ENCODE assay signal across 8 cellular contexts in genomic region chr14:64501326-64502171, GRCh38. TPM values are rescaled to one million over a fixed set of nuclear protein-coding genes. Genes with fewer than 3 reads are reported as not detected.
A peak's percentile ranks its signal among the peaks of the same experiment; 100 is the strongest.
DNase-seq lines count a peak whose midpoint lies in the region; ATAC-seq and TF ChIP-seq lines count a peak whose summit lies in the region.

No MANE protein-coding gene starts in this region.

- H3K36me3 Mint-ChIP-seq in activated T-cell treated with anti-CD3 and anti-CD28 coated beads, Interleukin-2, amount 50 U/mL, for 72 hours (ENCODE audit: insufficient read depth in 2 of 2), result peaks cover 9 to 15% of the 10 kb centered on the region in 2 donors

- DNase-seq in DMS79 (lab: John Stamatoyannopoulos, UW) (peak; percentile 72), heart left ventricle (peak; percentile 34 to 74 (median 47)), sciatic nerve (ENCODE audit: low spot score) (peak; percentile 68), activated gamma-delta T cell treated with Interleukin-2 at 50 U/mL for 16 hours (no peak)
- DNase-seq in Jurkat, Clone E6-1 (ENCODE audit: low read depth, low spot score), result peak; percentile 73
- no peak for DNase-seq in activated T-cell treated with anti-CD3 and anti-CD28 coated beads, Interleukin-2, amount 50 U/mL, for 72 hours
- DNase-seq in stimulated activated naive CD4-positive, alpha-beta T cell treated with Interleukin-2 at 50 U/mL for 16 hours (lab: John Stamatoyannopoulos, UW), result no peak
- no peak for DNase-seq in activated CD4-positive, CD25-positive, alpha-beta regulatory T cell treated with anti-CD3 and anti-CD28 coated beads, Interleukin-2, amount 50 U/mL, for 72 hours

- H3K4me3 Mint-ChIP-seq in activated T-cell treated with anti-CD3 and anti-CD28 coated beads, Interleukin-2, amount 50 U/mL, for 72 hours, result peak overlapping the region; percentile 86 to 97

- ATAC-seq in activated T-cell treated with anti-CD3 and anti-CD28 coated beads, Interleukin-2, amount 50 U/mL, for 72 hours (replicated peaks in 1 of 2), result no peak
- ATAC-seq in heart left ventricle (peak; percentile 22 to 39 (median 28)), sciatic nerve (peak; percentile 41)

- H3K36me3 ChIP-seq in heart left ventricle, result peaks cover 0 to 15% (median 0%) of the 10 kb centered on the region in 9 donors

- WGBS in heart left ventricle, 4 donors, result 34 to 45% (median 36%) methylated on average over 8 of the region's 8 CpGs

- peak overlapping the region; percentile 98 for H3K27ac Mint-ChIP-seq in activated T-cell treated with anti-CD3 and anti-CD28 coated beads, Interleukin-2, amount 50 U/mL, for 72 hours

- peaks cover 8 to 71% (median 36%) of the 10 kb centered on the region in 12 donors for H3K4me1 ChIP-seq in heart left ventricle

- no peaks in the 10 kb centered on the region for H3K27me3 ChIP-seq in heart left ventricle

- H3K27ac ChIP-seq in heart left ventricle, result peak overlapping the region; percentile 43 to 100 (median 98)

- intact Hi-C loops in heart left ventricle (cut with DNase I) (loop anchor here in 1 of 10 donors (10.0 kb wide), 1 partner anchor 157 kb away; no protein-coding TSS in a partner anchor), sciatic nerve (cut with DNase I) (no loop called here)

- no peaks in the 10 kb centered on the region for H3K27me3 Mint-ChIP-seq in activated T-cell treated with anti-CD3 and anti-CD28 coated beads, Interleukin-2, amount 50 U/mL, for 72 hours (ENCODE audit: low read depth)

- H3K4me3 ChIP-seq in Jurkat, Clone E6-1 (ENCODE audit: low read length), result peak overlapping the region; percentile 88
- H3K4me3 ChIP-seq in heart left ventricle, result peak overlapping the region in 9 of 12 donors; percentile 70 to 97 (median 90)

- H3K9me3 Mint-ChIP-seq in activated T-cell treated with anti-CD3 and anti-CD28 coated beads, Interleukin-2, amount 50 U/mL, for 72 hours, result no peaks in the 10 kb centered on the region

- no peaks in the 10 kb centered on the region for H3K9me3 ChIP-seq in heart left ventricle

- H3K4me1 Mint-ChIP-seq in activated T-cell treated with anti-CD3 and anti-CD28 coated beads, Interleukin-2, amount 50 U/mL, for 72 hours (ENCODE audit: low read depth), result peaks cover 60% of the 10 kb centered on the region

- peak in 3 of 12 donors; percentile 8 to 25 (median 22) for TF ChIP-seq CTCF in heart left ventricle (IDR thresholded peaks at IDR 0.05)

- TF ChIP-seq POLR2A in heart left ventricle (IDR thresholded peaks at IDR 0.05), result peak in 1 of 2 donors; percentile 37

RNA-seq across cellular contexts. Expression of gene ZBTB25, which starts 2.1 kb away (rescaled TPM):
- 16.4 TPM for polyA plus RNA-seq in Jurkat, Clone E6-1 (2012; ENCODE audit: insufficient read depth, insufficient read length)
- total RNA-seq in activated T-cell treated with anti-CD3 and anti-CD28 coated beads, Interleukin-2, amount 50 U/mL, for 72 hours, result 10 to 100 TPM; 30.4 to 31.3 TPM
- total RNA-seq in heart left ventricle (10 to 100 TPM; 12.5 to 28.0 (median 19.0) TPM), sciatic nerve (26.2 TPM)
- 10 to 100 TPM in 1 of 2 donors, 1 to 10 TPM in 1; 4.0 to 10.0 TPM for polyA plus RNA-seq in heart left ventricle

RNA-seq across cellular contexts. Expression of gene ZBTB1, which starts 3.0 kb away (rescaled TPM):
- 35.7 TPM for polyA plus RNA-seq in Jurkat, Clone E6-1 (2012; ENCODE audit: insufficient read depth, insufficient read length)
- 10 to 100 TPM; 46.9 to 49.5 TPM for total RNA-seq in activated T-cell treated with anti-CD3 and anti-CD28 coated beads, Interleukin-2, amount 50 U/mL, for 72 hours
- 10 to 100 TPM; 16.2 to 29.5 (median 21.2) TPM for total RNA-seq in heart left ventricle
- polyA plus RNA-seq in heart left ventricle, result 10 to 100 TPM in 1 of 2 donors, 1 to 10 TPM in 1; 9.0 to 11.5 TPM
- 64.6 TPM for total RNA-seq in sciatic nerve

RNA-seq across cellular contexts. Expression of gene AKAP5, which starts 36.2 kb away (rescaled TPM):
- 1.9 TPM for polyA plus RNA-seq in Jurkat, Clone E6-1 (2012; ENCODE audit: insufficient read depth, insufficient read length)
- total RNA-seq in activated T-cell treated with anti-CD3 and anti-CD28 coated beads, Interleukin-2, amount 50 U/mL, for 72 hours, result 1 to 10 TPM; 1.2 to 1.9 TPM
- total RNA-seq in heart left ventricle (under 1 TPM in 8 of 9 donors, not detected in 1; 0.12 to 0.61 (median 0.21) TPM), sciatic nerve (0.36 TPM)
- under 1 TPM; 0.08 TPM for polyA plus RNA-seq in heart left ventricle

RNA-seq across cellular contexts. Expression of gene HSPA2, which starts 39.0 kb away (rescaled TPM):
- polyA plus RNA-seq in Jurkat, Clone E6-1 (2012; ENCODE audit: insufficient read depth, insufficient read length), result 2.6 TPM
- 1 to 10 TPM; 5.5 to 7.7 TPM for total RNA-seq in activated T-cell treated with anti-CD3 and anti-CD28 coated beads, Interleukin-2, amount 50 U/mL, for 72 hours
- total RNA-seq in heart left ventricle, result 10 to 100 TPM in 8 of 9 donors, 1 to 10 TPM in 1; 9.6 to 96.0 (median 22.9) TPM
- 10 to 100 TPM in 1 of 2 donors, 1 to 10 TPM in 1; 3.2 to 25.0 TPM for polyA plus RNA-seq in heart left ventricle
- total RNA-seq in sciatic nerve, result 71.5 TPM

RNA-seq across cellular contexts. Expression of gene PPP1R36, which starts 48.2 kb away (rescaled TPM):
- not detected for polyA plus RNA-seq in Jurkat, Clone E6-1 (2012; ENCODE audit: insufficient read depth, insufficient read length)
- total RNA-seq in activated T-cell treated with anti-CD3 and anti-CD28 coated beads, Interleukin-2, amount 50 U/mL, for 72 hours, result under 1 TPM in 1 of 2 donors, not detected in 1; 0.16 TPM
- 1 to 10 TPM in 1 of 9 donors, under 1 TPM in 3, not detected in 5; 0.39 to 1.0 (median 0.62) TPM for total RNA-seq in heart left ventricle
- polyA plus RNA-seq in heart left ventricle, result under 1 TPM; 0.11 to 0.30 TPM
- total RNA-seq in sciatic nerve, result 2.5 TPM

Comparison
In these comparisons a context has a peak if more than half of its experiments do, and no peak if none do; other contexts are left out.
1. DNase-seq: peak in DMS79 (single experiment), Jurkat, Clone E6-1 (single experiment), heart left ventricle (5 of 5) and sciatic nerve (single experiment); none in activated T-cell treated with anti-CD3 and anti-CD28 coated beads, Interleukin-2, amount 50 U/mL, for 72 hours (0 of 2), stimulated activated naive CD4-positive, alpha-beta T cell treated with Interleukin-2 at 50 U/mL for 16 hours (single experiment), activated gamma-delta T cell treated with Interleukin-2 at 50 U/mL for 16 hours (single experiment) and activated CD4-positive, CD25-positive, alpha-beta regulatory T cell treated with anti-CD3 and anti-CD28 coated beads, Interleukin-2, amount 50 U/mL, for 72 hours (single experiment).
2. ATAC-seq: peak in heart left ventricle (4 of 4) and sciatic nerve (single experiment); none in activated T-cell treated with anti-CD3 and anti-CD28 coated beads, Interleukin-2, amount 50 U/mL, for 72 hours (0 of 2).